ENCODE assay signal across 9 cellular contexts in the genomic region with DNA sequence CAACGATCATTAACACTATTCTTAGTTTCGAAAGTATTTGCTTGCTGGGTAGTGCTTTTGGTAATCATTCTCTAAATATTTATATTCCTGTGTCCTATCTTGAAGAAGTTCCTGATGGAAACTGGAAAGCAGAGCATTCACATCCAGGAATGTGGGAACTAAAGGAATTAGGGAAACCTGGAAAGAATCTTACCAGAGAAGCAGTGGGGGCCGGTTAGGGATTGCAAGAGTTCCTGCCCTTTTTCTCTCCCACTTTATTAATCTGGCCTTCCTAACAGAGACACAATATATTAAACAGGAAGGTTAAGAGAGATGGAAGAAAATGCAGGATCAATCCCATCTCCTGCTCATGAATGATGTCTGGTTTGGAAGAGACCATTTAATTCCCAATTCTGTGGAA. TPM values are rescaled to one million over a fixed set of nuclear protein-coding genes. Genes with fewer than 3 reads are reported as not detected.
DNase-seq lines count a peak whose midpoint lies in the region; ATAC-seq and TF ChIP-seq lines count a peak whose summit lies in the region.
"Had no signal": no experiment of that assay in that cellular context is flagged by ENCODE, and none has a peak within 500 bp of the region (broad histone marks: within the 10 kb centered on the region; RNA-seq: fewer than 3 reads in every experiment).

No MANE protein-coding gene starts in this region.

- peak overlapping the region; percentile 91 for H3K4me3 ChIP-seq in GM12865 (ENCODE audit: low read depth, low read length)
- H3K4me3 ChIP-seq in fibroblast of lung (replicated peaks in 1 of 4; ENCODE audit: control extremely low read depth in 1 of 4, insufficient read depth in 1 of 4, low read depth in 3 of 4, low read length in 4 of 4): peak overlapping the region in 1 of 4 experiments; percentile 24
- H3K4me3 ChIP-seq in psoas muscle: peak overlapping the region; percentile 68

- peak overlapping the region; percentile 28 for H3K4me2 ChIP-seq in fibroblast of lung (ENCODE audit: extremely low read depth, insufficient read depth, low read length)

- H3K9ac ChIP-seq in fibroblast of lung (ENCODE audit: insufficient read depth, low read length): no peak overlapping the region

- no peak overlapping the region for H3K27ac Mint-ChIP-seq in T-cell

- H3K4me1 ChIP-seq in fibroblast of lung (ENCODE audit: control insufficient read depth, extremely low read depth, insufficient read depth, low read length): peaks cover 38% of the 10 kb centered on the region
- H3K4me1 ChIP-seq in psoas muscle: peaks cover 39% of the 10 kb centered on the region

- no peaks in the 10 kb centered on the region for H3K36me3 ChIP-seq in fibroblast of lung (ENCODE audit: control insufficient read depth, insufficient read depth, low read length)
- H3K36me3 ChIP-seq in psoas muscle (ENCODE audit: insufficient read depth in 1 of 2, low read depth in 1 of 2): no peaks in the 10 kb centered on the region

- CTCF ChIA-PET in T-cell (lab: Charles Lee): no interaction called here

- H3K4me3 Mint-ChIP-seq in T-cell: peak overlapping the region; percentile 67 to 75 (median 75)

- 76 to 85% (median 78%) methylated on average over 3 of the region's 3 CpGs for WGBS in psoas muscle, 3 donors

- no peaks in the 10 kb centered on the region for H4K20me1 ChIP-seq in fibroblast of lung (ENCODE audit: control insufficient read depth, extremely low read depth, insufficient read depth, low read length)

- H3K9me3 ChIP-seq in fibroblast of lung (ENCODE audit: control insufficient read depth, insufficient read depth, low read depth, low read length) (no peaks in the 10 kb centered on the region), psoas muscle (no peaks in the 10 kb centered on the region)

- H2AFZ ChIP-seq in fibroblast of lung (ENCODE audit: low read length): no peak overlapping the region

- H3K27me3 ChIP-seq in fibroblast of lung (ENCODE audit: control insufficient read depth, insufficient read depth, low read length) (no peaks in the 10 kb centered on the region), psoas muscle (ENCODE audit: insufficient read depth in 3 of 3, low read length in 2 of 3) (no peaks in the 10 kb centered on the region)

- H3K27me3 Mint-ChIP-seq in T-cell: peaks cover 4 to 7% of the 10 kb centered on the region in 2 donors

- no peak overlapping the region for H3K27ac ChIP-seq in fibroblast of lung (ENCODE audit: insufficient read depth, low read length)
- H3K27ac ChIP-seq in psoas muscle: peak overlapping the region; percentile 98

- H3K4me1 Mint-ChIP-seq in T-cell: peaks cover 4 to 18% (median 14%) of the 10 kb centered on the region in 3 donors

- intact Hi-C loops in psoas muscle (cut with DNase I): loop anchor here (2.0 to 10.0 kb wide), 4 partner anchors 115 to 550 kb away; a partner anchor contains a TSS

- ATAC-seq in T-cell (replicated peaks in 1 of 4) (no peak), psoas muscle (no peak), GM21515 (IDR thresholded peaks at IDR 0.05; ENCODE audit: unreplicated experiment) (no peak), HG03565 (IDR thresholded peaks at IDR 0.05; ENCODE audit: unreplicated experiment) (no peak)

- POLR2A ChIA-PET in T-cell (lab: Charles Lee): no interaction called here

- DNase-seq in GM12865 (ENCODE audit: low read depth) (no peak), T-cell (no peak), fibroblast of lung (ENCODE audit: low read depth in 2 of 2) (no peak), psoas muscle (no peak), NCI-H524 (lab: John Stamatoyannopoulos, UW) (no peak)
- DNase-seq in activated CD4-positive, CD25-positive, alpha-beta regulatory T cell treated with anti-CD3 and anti-CD28 coated beads, Interleukin-2, amount 50 U/mL, for 72 hours: no peak
- DNase-seq: activated effector memory CD4-positive, alpha-beta T cell treated with Interleukin-2 at 50 U/mL for 16 hours had no signal

- H3K9me3 Mint-ChIP-seq in T-cell: no peaks in the 10 kb centered on the region

- H3K79me2 ChIP-seq in fibroblast of lung (ENCODE audit: control insufficient read depth, insufficient read depth, low read length): no peaks in the 10 kb centered on the region

- no peak for TF ChIP-seq CTCF in GM12865 (IDR thresholded peaks at IDR 0.05; ENCODE audit: insufficient read depth, low read depth, low read length, missing control alignments)
- TF ChIP-seq CTCF in fibroblast of lung (conservative IDR thresholded peaks at IDR 0.05 in 1 of 2, IDR thresholded peaks at IDR 0.05 in 1 of 2; ENCODE audit: low read depth in 1 of 2, low read length in 2 of 2): no peak
- no peak for TF ChIP-seq CTCF in psoas muscle (IDR thresholded peaks at IDR 0.05)

- no peaks in the 10 kb centered on the region for H3K36me3 Mint-ChIP-seq in T-cell

RNA-seq across cellular contexts. Expression of a gene that starts 52.1 kb away (rescaled TPM):
- not detected for total RNA-seq in T-cell
- not detected in 2 replicates for total RNA-seq in fibroblast of lung
- polyA plus RNA-seq in fibroblast of lung: not detected in 2 replicates
- not detected in 2 replicates for polyA plus RNA-seq in fibroblast of lung (2012)
- not detected in 2 replicates for polyA minus RNA-seq in fibroblast of lung (ENCODE audit: low replicate concordance)
- total RNA-seq in psoas muscle: not detected
- polyA plus RNA-seq in psoas muscle: not detected
